13 cellular contexts compared by ENCODE assay signal in the genomic region with DNA sequence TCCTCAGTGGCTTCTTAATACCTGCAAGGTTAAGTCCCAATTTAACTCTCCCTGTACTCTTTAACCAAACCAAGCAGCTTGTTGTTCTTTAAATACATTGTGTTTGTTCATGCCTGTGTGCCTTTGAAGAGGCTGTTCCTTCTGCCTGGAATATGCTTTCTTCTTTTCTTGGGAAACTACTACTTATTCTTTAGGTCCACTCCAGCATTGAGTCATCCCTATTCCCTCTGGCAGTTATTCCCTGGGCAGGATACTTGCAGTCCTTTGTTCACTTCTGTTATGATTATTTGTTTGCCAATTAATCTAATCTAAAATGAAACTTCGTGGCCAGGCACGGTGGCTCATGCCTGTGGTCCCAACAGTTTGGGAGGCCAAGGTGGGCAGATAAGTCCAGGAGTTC.
A peak's percentile ranks its signal among the peaks of the same experiment; 100 is the strongest.
DNase-seq lines count a peak whose midpoint lies in the region; ATAC-seq and TF ChIP-seq lines count a peak whose summit lies in the region.
"Had no signal": no experiment of that assay in that cellular context is flagged by ENCODE, and none has a peak within 500 bp of the region (broad histone marks: within the 10 kb centered on the region; RNA-seq: fewer than 3 reads in every experiment).

No MANE protein-coding gene starts in this region.

- H3K4me1 ChIP-seq in SK-N-SH (ENCODE audit: control insufficient read depth in 1 of 2, insufficient read depth in 2 of 2, low read depth in 1 of 2, low read length in 1 of 2), result peaks cover 14 to 29% of the 10 kb centered on the region in 2 experiments
- H3K4me1 ChIP-seq in naive thymus-derived CD4-positive, alpha-beta T cell (ENCODE audit: control insufficient read depth in 2 of 2, insufficient read depth in 2 of 2, low read length in 2 of 2), result peaks cover 12 to 63% of the 10 kb centered on the region in 2 donors
- H3K4me1 ChIP-seq in effector memory CD4-positive, alpha-beta T cell (ENCODE audit: control insufficient read depth, insufficient read depth, low read length, poor library complexity, severe bottlenecking), result peaks cover 27% of the 10 kb centered on the region

- POLR2A ChIA-PET in SK-N-SH (lab: Yijun Ruan, JAX), result no interaction called here
- POLR2A ChIA-PET in naive thymus-derived CD4-positive, alpha-beta T cell (lab: Charles Lee), result interaction anchor here (1.0 kb wide), 1 partner anchor 15 kb away, joined by 3 read pairs; no protein-coding TSS in a partner anchor

- 21% methylated on average over 2 of the region's 2 CpGs for WGBS in SK-N-SH (ENCODE audit: low lambda C conversion rate)

- H3K4me3 Mint-ChIP-seq in naive thymus-derived CD4-positive, alpha-beta T cell, result peak overlapping the region in 9 of 10 donors; percentile 37 to 84 (median 54)
- H3K4me3 Mint-ChIP-seq: activated CD4-positive, alpha-beta T cell treated with anti-CD3 and anti-CD28 coated beads, Interleukin-2, amount 10 ng/mL, durations not matched to agents 7 days and 5 days had no signal

- no peaks in the 10 kb centered on the region for H3K27me3 Mint-ChIP-seq in naive thymus-derived CD4-positive, alpha-beta T cell
- H3K27me3 Mint-ChIP-seq: activated CD4-positive, alpha-beta T cell treated with anti-CD3 and anti-CD28 coated beads, Interleukin-2, amount 10 ng/mL, durations not matched to agents 7 days and 5 days had no signal

- H3K27ac ChIP-seq in SK-N-SH (ENCODE audit: low read depth in 2 of 2, low read length in 1 of 2), result peak overlapping the region in 1 of 2 experiments; percentile 24; a peak in 1 of 4 replicates
- peak overlapping the region; percentile 53 for H3K27ac ChIP-seq in naive thymus-derived CD4-positive, alpha-beta T cell (ENCODE audit: low read depth, low read length)
- H3K27ac ChIP-seq in effector memory CD4-positive, alpha-beta T cell (ENCODE audit: insufficient read depth, low read length, poor library complexity, severe bottlenecking), result no peak overlapping the region

- H3K4me2 ChIP-seq in SK-N-SH, result peak overlapping the region; percentile 36

- peaks cover 62% of the 10 kb centered on the region for H4K20me1 ChIP-seq in SK-N-SH (ENCODE audit: insufficient read depth)

- no peaks in the 10 kb centered on the region for H3K36me3 ChIP-seq in SK-N-SH (replicated peaks in 1 of 2; ENCODE audit: control insufficient read depth in 1 of 2, insufficient read depth in 2 of 2, low read length in 1 of 2)
- no peaks in the 10 kb centered on the region for H3K36me3 ChIP-seq in naive thymus-derived CD4-positive, alpha-beta T cell (ENCODE audit: control insufficient read depth in 2 of 3, insufficient read depth in 3 of 3, low read length in 3 of 3)
- no peaks in the 10 kb centered on the region for H3K36me3 ChIP-seq in effector memory CD4-positive, alpha-beta T cell (ENCODE audit: control insufficient read depth, insufficient read depth, low read length)
- H3K36me3 ChIP-seq: ovary had no signal

- CTCF ChIA-PET in SK-N-SH (lab: Yijun Ruan, JAX), result no interaction called here
- CTCF ChIA-PET in naive thymus-derived CD4-positive, alpha-beta T cell (lab: Charles Lee), result no interaction called here

- H3F3A ChIP-seq in SK-N-SH (replicated peaks; ENCODE audit: insufficient read depth), result peaks cover 23% of the 10 kb centered on the region

- in situ Hi-C loops in astrocyte of the cerebellum (cut with HindIII; ENCODE audit: low sequenced_read_pairs), result no loop called here

- no peak overlapping the region for H3K9ac ChIP-seq in SK-N-SH

- no peak overlapping the region for H3K4me3 ChIP-seq in SK-N-SH (ENCODE audit: low read depth in 2 of 2, low read length in 1 of 2)
- no peak overlapping the region for H3K4me3 ChIP-seq in astrocyte of the cerebellum (ENCODE audit: low read depth, low read length)
- H3K4me3 ChIP-seq in naive thymus-derived CD4-positive, alpha-beta T cell (ENCODE audit: low read length), result no peak overlapping the region
- H3K4me3 ChIP-seq in effector memory CD4-positive, alpha-beta T cell (ENCODE audit: insufficient read depth, low read depth, low read length, poor library complexity, severe bottlenecking), result no peak overlapping the region
- H3K4me3 ChIP-seq: ovary had no signal

- H2AFZ ChIP-seq in SK-N-SH (ENCODE audit: low read depth), result no peak overlapping the region

- intact Hi-C loops in naive thymus-derived CD4-positive, alpha-beta T cell (cut with micrococcal nuclease), result loop anchor here (5.0 kb wide), 2 partner anchors 33 to 38 kb away; no protein-coding TSS in a partner anchor

- no peak for TF ChIP-seq CTCF in SK-N-SH (IDR thresholded peaks at IDR 0.05)
- TF ChIP-seq CTCF in astrocyte of the cerebellum (IDR thresholded peaks at IDR 0.05; ENCODE audit: low read depth, low read length, missing control alignments), result no peak

- no peak for TF ChIP-seq EP300 in SK-N-SH (IDR thresholded peaks at IDR 0.05; ENCODE audit: borderline replicate concordance in 1 of 2, low read depth in 1 of 2, low read length in 1 of 2)

- no peak for DNase-seq in SK-N-SH
- peak; percentile 26 for DNase-seq in HT1080 (ENCODE audit: low read depth)
- DNase-seq in astrocyte of the cerebellum (ENCODE audit: low read depth), result peak; percentile 36
- DNase-seq in naive thymus-derived CD4-positive, alpha-beta T cell, result no peak
- DNase-seq in effector memory CD4-positive, alpha-beta T cell, result no peak
- DNase-seq in DMS153 treated with DMSO at 0.1 percent for 48 hours (lab: John Stamatoyannopoulos, UW; ENCODE audit: unreplicated experiment), result no peak
- DNase-seq: activated CD4-positive, alpha-beta T cell treated with anti-CD3 and anti-CD28 coated beads, Interleukin-2, amount 10 ng/mL, durations not matched to agents 7 days and 5 days; activated naive CD4-positive, alpha-beta T cell treated with Interleukin-2 at 50 U/mL for 16 hours; NCI-H146; ovary had no signal

- peaks cover 53 to 94% (median 82%) of the 10 kb centered on the region in 7 donors for H3K4me1 Mint-ChIP-seq in naive thymus-derived CD4-positive, alpha-beta T cell

- H3K27ac Mint-ChIP-seq in naive thymus-derived CD4-positive, alpha-beta T cell, result peak overlapping the region; percentile 18 to 94 (median 84)
- H3K27ac Mint-ChIP-seq: activated CD4-positive, alpha-beta T cell treated with anti-CD3 and anti-CD28 coated beads, Interleukin-2, amount 10 ng/mL, durations not matched to agents 7 days and 5 days had no signal

- no peaks in the 10 kb centered on the region for H3K9me3 ChIP-seq in SK-N-SH
- no peaks in the 10 kb centered on the region for H3K9me3 ChIP-seq in naive thymus-derived CD4-positive, alpha-beta T cell (ENCODE audit: control insufficient read depth in 2 of 3, low read length in 3 of 3)
- H3K9me3 ChIP-seq in effector memory CD4-positive, alpha-beta T cell (ENCODE audit: control insufficient read depth, low read length), result no peaks in the 10 kb centered on the region
- H3K9me3 ChIP-seq: ovary had no signal

- ATAC-seq in SK-N-SH treated with all-trans-retinoic acid at 6 μM for 48 hours (no peak), GM21367 (IDR thresholded peaks at IDR 0.05; ENCODE audit: unreplicated experiment) (no peak)
- ATAC-seq in naive thymus-derived CD4-positive, alpha-beta T cell, result no peak
- ATAC-seq: Panc1 had no signal

- no peaks in the 10 kb centered on the region for H3K9me3 Mint-ChIP-seq in naive thymus-derived CD4-positive, alpha-beta T cell
- H3K9me3 Mint-ChIP-seq: activated CD4-positive, alpha-beta T cell treated with anti-CD3 and anti-CD28 coated beads, Interleukin-2, amount 10 ng/mL, durations not matched to agents 7 days and 5 days had no signal

- H3K36me3 Mint-ChIP-seq in naive thymus-derived CD4-positive, alpha-beta T cell, result peaks cover 0 to 8% (median 4%) of the 10 kb centered on the region in 5 donors

- H3K9me2 ChIP-seq in SK-N-SH, result no peaks in the 10 kb centered on the region

- peaks cover 90% of the 10 kb centered on the region for H3K79me2 ChIP-seq in SK-N-SH (ENCODE audit: insufficient read depth)

- no peaks in the 10 kb centered on the region for H3K27me3 ChIP-seq in SK-N-SH (ENCODE audit: insufficient read depth)
- no peaks in the 10 kb centered on the region for H3K27me3 ChIP-seq in naive thymus-derived CD4-positive, alpha-beta T cell (ENCODE audit: control insufficient read depth in 2 of 2, insufficient read depth in 2 of 2, low read length in 2 of 2)
- no peaks in the 10 kb centered on the region for H3K27me3 ChIP-seq in effector memory CD4-positive, alpha-beta T cell (replicated peaks; ENCODE audit: control insufficient read depth, insufficient read depth, low read length, poor library complexity, severe bottlenecking)
- H3K27me3 ChIP-seq: ovary had no signal

- no peak for TF ChIP-seq RAD21 in SK-N-SH (IDR thresholded peaks at IDR 0.05; ENCODE audit: low read length)

TF ChIP-seq in SK-N-SH, 30 proteins besides CTCF, POLR2A, EP300 and RAD21 (continues in another document):
- TF ChIP-seq SIN3A (IDR thresholded peaks at IDR 0.05; ENCODE audit: borderline replicate concordance, low read depth, low read length) (no peak), GABPA (IDR thresholded peaks at IDR 0.05; ENCODE audit: low read depth) (no peak), NRF1 (IDR thresholded peaks at IDR 0.05; ENCODE audit: low read depth, low read length) (no peak), NFIC (IDR thresholded peaks at IDR 0.05; ENCODE audit: borderline replicate concordance) (no peak)
- TF ChIP-seq, protein P1, sequence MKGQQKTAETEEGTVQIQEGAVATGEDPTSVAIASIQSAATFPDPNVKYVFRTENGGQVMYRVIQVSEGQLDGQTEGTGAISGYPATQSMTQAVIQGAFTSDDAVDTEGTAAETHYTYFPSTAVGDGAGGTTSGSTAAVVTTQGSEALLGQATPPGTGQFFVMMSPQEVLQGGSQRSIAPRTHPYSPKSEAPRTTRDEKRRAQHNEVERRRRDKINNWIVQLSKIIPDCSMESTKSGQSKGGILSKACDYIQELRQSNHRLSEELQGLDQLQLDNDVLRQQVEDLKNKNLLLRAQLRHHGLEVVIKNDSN (IDR thresholded peaks at IDR 0.05; ENCODE audit: borderline replicate concordance, low read depth), result no peak

TF ChIP-seq in SK-N-SH treated with all-trans-retinoic acid at 6 μM for 48 hours, 23 proteins besides CTCF, POLR2A, EP300 and RAD21:
- no peak for TF ChIP-seq RARB (CRISPR knock-in tag; IDR thresholded peaks at IDR 0.05)

Comparison
In these comparisons a context has a peak if more than half of its experiments do, and no peak if none do; other contexts are left out.
1. DNase-seq: peak in HT1080 (single experiment) and astrocyte of the cerebellum (single experiment); none in SK-N-SH (single experiment), naive thymus-derived CD4-positive, alpha-beta T cell (0 of 9), effector memory CD4-positive, alpha-beta T cell (0 of 3) and DMS153 treated with DMSO at 0.1 percent for 48 hours (single experiment).